In the genomic region with DNA sequence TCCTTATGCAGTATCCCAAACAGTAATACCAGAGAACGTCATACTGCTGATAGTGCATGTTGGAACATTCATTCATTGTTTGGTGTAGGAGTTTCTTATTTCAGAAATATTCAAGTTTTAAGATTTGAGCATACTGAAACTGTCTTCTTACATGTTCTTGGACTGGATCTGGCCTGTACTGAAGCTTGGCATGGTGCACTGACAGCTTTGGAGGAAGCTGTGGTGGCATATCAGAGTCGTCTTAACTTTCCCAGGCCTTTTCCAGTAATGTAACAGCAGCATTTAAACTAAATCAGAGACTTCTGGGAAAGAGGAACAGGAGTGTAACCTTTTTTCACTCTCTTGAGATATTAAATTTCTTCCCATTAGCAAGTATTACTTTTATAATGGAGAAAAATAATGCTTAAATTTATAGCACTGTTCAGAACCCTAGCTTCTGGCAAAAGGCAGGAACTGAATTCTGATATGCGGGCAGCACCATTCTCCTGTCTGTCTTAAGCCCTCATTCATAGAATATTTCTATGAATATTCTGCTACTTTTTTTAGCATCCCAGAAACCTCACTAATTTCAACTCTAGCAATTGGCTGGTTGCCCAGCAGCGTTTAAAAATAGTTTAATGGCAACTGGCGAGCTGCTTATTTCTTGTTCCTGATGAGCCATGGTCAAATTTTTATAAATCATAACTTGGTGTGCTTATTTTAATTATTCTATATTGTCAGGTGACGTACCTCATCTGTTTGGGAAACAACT, we compare ENCODE assay signal across 1 cellular context.
TF ChIP-seq lines count a peak whose summit lies in the region.

No MANE protein-coding gene starts in this region.

TF ChIP-seq in HepG2, 621 proteins besides CTCF, POLR2A, EP300 and RAD21 (continued from another document):
- TF ChIP-seq, protein P1, sequence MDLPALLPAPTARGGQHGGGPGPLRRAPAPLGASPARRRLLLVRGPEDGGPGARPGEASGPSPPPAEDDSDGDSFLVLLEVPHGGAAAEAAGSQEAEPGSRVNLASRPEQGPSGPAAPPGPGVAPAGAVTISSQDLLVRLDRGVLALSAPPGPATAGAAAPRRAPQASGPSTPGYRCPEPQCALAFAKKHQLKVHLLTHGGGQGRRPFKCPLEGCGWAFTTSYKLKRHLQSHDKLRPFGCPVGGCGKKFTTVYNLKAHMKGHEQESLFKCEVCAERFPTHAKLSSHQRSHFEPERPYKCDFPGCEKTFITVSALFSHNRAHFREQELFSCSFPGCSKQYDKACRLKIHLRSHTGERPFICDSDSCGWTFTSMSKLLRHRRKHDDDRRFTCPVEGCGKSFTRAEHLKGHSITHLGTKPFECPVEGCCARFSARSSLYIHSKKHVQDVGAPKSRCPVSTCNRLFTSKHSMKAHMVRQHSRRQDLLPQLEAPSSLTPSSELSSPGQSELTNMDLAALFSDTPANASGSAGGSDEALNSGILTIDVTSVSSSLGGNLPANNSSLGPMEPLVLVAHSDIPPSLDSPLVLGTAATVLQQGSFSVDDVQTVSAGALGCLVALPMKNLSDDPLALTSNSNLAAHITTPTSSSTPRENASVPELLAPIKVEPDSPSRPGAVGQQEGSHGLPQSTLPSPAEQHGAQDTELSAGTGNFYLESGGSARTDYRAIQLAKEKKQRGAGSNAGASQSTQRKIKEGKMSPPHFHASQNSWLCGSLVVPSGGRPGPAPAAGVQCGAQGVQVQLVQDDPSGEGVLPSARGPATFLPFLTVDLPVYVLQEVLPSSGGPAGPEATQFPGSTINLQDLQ (CRISPR knock-in tag; IDR thresholded peaks at IDR 0.05): no peak
- TF ChIP-seq RBM39 (IDR thresholded peaks at IDR 0.05; ENCODE audit: low read depth, low read length, poor library complexity, severe bottlenecking) (no peak), GABPB1 (CRISPR knock-in tag; IDR thresholded peaks at IDR 0.05) (no peak), PTBP1 (IDR thresholded peaks at IDR 0.05; ENCODE audit: low read depth, low read length, poor library complexity, severe bottlenecking) (no peak)
